In genomic region chr12:13788626-13789025, GRCh38 we compare ENCODE assay signal across 25 cellular contexts.
"Had no signal": no experiment of that assay in that cellular context is flagged by ENCODE, and none has a peak within 500 bp of the region (broad histone marks: within the 10 kb centered on the region; RNA-seq: fewer than 3 reads in every experiment).

No MANE protein-coding gene starts in this region.

- H3K4me3 ChIP-seq: K562, PC-9, Peyer's patch, SJCRH30 had no signal

- H3K9me3 ChIP-seq: Peyer's patch, SJCRH30 had no signal

- H3K27ac ChIP-seq: HL-60, KMS-11, PC-9, Peyer's patch, SJCRH30 had no signal

- H3K27me3 ChIP-seq: Peyer's patch, SJCRH30 had no signal

- FAIRE-seq: HTR-8/SVneo, K562 had no signal

- H3K36me3 ChIP-seq: Peyer's patch, SJCRH30 had no signal

- H3K36me3 Mint-ChIP-seq: IgD-negative memory B cell had no signal

- H3K9ac ChIP-seq: KMS-11 had no signal

- H3K4me2 ChIP-seq: KMS-11, PC-9 had no signal

- H2AFZ ChIP-seq: PC-9 had no signal

- H3K4me1 ChIP-seq: Peyer's patch, SJCRH30 had no signal

- H3K27ac Mint-ChIP-seq: IgD-negative memory B cell had no signal

- H3K27me3 Mint-ChIP-seq: IgD-negative memory B cell had no signal

- DNase-seq: Kasumi-1, MM.1S, NCI-H1417 treated with DMSO at 0.1 percent for 48 hours, NCI-H146, NCI-H1694 treated with DMSO at 0.1 percent for 48 hours, NCI-H1930, NCI-H2081, NCI-H2107, NCI-H2171 treated with DMSO at 0.1 percent for 48 hours, NCI-H345, NCI-H446 treated with DMSO at 0.1 percent for 48 hours, NCI-H510A treated with DMSO at 0.1 percent for 48 hours, NCI-H526, NCI-H82, OCI-M1, PC-9, Peyer's patch, SHP77 treated with DMSO at 0.1 percent for 48 hours, SJCRH30, T-helper 1 cell had no signal

- H3K9me3 Mint-ChIP-seq: IgD-negative memory B cell had no signal
